Comparison of ENCODE assay signal across 9 cellular contexts in the genomic region with DNA sequence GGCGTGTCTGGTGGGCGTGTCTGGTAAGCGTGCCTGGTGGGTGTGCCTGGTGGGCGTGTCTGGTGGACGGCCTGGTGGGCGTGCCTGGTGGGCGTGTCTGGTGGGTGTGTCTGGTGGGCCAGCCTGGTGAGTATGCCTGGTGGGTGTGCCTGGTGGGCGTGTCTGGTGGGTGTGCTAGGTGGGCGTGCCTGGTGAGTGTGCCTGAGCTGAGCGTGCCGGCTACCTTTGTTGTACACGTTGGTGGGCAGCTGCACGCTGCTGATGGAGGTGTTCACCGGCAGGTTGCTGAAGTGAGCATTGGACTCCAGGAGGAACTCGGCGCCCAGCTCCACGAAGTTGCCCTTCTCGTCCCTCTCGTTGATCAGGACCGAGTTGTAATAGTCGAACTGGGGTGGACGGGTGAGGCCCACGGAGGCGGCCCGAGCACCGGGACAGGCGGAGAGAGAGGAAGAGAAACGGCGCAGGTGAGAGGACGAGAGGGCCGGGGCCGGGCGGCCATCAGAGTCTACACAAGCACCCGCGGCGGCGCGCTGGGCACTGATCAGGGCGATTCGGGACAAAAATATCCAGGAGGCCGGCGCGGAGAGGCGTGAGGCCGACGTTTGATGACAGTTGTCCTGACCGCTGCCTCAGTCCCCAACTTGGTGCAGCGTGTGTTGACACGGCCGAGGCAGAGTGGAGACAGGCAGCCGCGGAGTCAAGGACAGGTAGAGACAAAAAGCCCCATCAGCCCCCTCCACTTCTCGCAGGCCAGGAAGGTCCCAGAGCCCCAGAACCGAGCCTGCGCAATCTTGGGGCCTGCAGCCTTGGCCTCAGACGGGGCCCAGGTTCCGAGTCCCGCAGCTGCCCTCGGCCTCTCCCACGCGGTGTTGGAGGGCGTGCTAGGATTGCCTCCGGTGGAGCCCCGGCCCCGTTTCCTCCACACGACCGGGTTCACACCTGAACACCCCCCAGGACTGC. TPM values are rescaled to one million over a fixed set of nuclear protein-coding genes. Genes with fewer than 3 reads are reported as not detected.
DNase-seq lines count a peak whose midpoint lies in the region; ATAC-seq lines count a peak whose summit lies in the region.
"Had no signal": no experiment of that assay in that cellular context is flagged by ENCODE, and none has a peak within 500 bp of the region (broad histone marks: within the 10 kb centered on the region; RNA-seq: fewer than 3 reads in every experiment).

No MANE protein-coding gene starts in this region.

- peaks cover 19% of the 10 kb centered on the region; the same call in 1 of the 2 replicates for H3K9me3 ChIP-seq in HUES64 (ENCODE audit: insufficient read depth, low read depth, low read length)

- no peak overlapping the region for H3K27ac Mint-ChIP-seq in activated T-cell treated with anti-CD3 and anti-CD28 coated beads, Interleukin-2, amount 50 U/mL, for 24 hours

- no peaks in the 10 kb centered on the region; the same call in 1 of the 2 replicates for H3K4me1 ChIP-seq in HUES64 (ENCODE audit: insufficient read depth, low read length)

- DNase-seq in activated T-cell treated with anti-CD3 and anti-CD28 coated beads, Interleukin-2, amount 50 U/mL, for 24 hours, result peak; percentile 43
- DNase-seq in iPS-NIHi11 (ENCODE audit: low spot score) (peak; percentile 72), NCI-H1694 (lab: John Stamatoyannopoulos, UW) (no peak), NCI-H2227 (lab: John Stamatoyannopoulos, UW; ENCODE audit: unreplicated experiment) (no peak)
- peak; percentile 27 for DNase-seq in stimulated activated naive CD8-positive, alpha-beta T cell treated with anti-CD3 and anti-CD28 coated beads, Interleukin-15, Interleukin-2, amounts not matched to agents 100 U/mL and 50 U/mL, for 24 hours
- DNase-seq: NCI-H1694 treated with DMSO at 0.1 percent for 48 hours had no signal

- H3K36me3 Mint-ChIP-seq in activated T-cell treated with anti-CD3 and anti-CD28 coated beads, Interleukin-2, amount 50 U/mL, for 24 hours (ENCODE audit: low read depth), result no peaks in the 10 kb centered on the region

- H3K27ac ChIP-seq in HUES64 (ENCODE audit: low read depth, low read length), result no peak overlapping the region

- no peaks in the 10 kb centered on the region for H3K27me3 ChIP-seq in HUES64 (ENCODE audit: insufficient read depth, low read length)

- peaks cover 27% of the 10 kb centered on the region for H3K9me3 Mint-ChIP-seq in activated T-cell treated with anti-CD3 and anti-CD28 coated beads, Interleukin-2, amount 50 U/mL, for 24 hours

- no peak overlapping the region for H3K9ac ChIP-seq in HUES64 (ENCODE audit: low read depth, low read length)

- peak; percentile 28 for ATAC-seq in stimulated activated naive CD8-positive, alpha-beta T cell treated with anti-CD3 and anti-CD28 coated beads, Interleukin-15, Interleukin-2, amounts not matched to agents 100 U/mL and 50 U/mL, for 24 hours
- ATAC-seq in GM18868 (IDR thresholded peaks at IDR 0.05; ENCODE audit: unreplicated experiment), result no peak
- ATAC-seq in HG02610 (IDR thresholded peaks at IDR 0.05; ENCODE audit: unreplicated experiment), result no peak

- 0 out of 2 replicates have a peak overlapping the region, but pooled peaks have one; percentile 26 for H3K4me3 ChIP-seq in HUES64 (ENCODE audit: low read length)

- WGBS in HUES64, result 93% methylated on average over 67 of the region's 67 CpGs

- peaks cover 16% of the 10 kb centered on the region for H3K27me3 Mint-ChIP-seq in activated T-cell treated with anti-CD3 and anti-CD28 coated beads, Interleukin-2, amount 50 U/mL, for 24 hours

- peaks cover 11% of the 10 kb centered on the region for H3K4me1 Mint-ChIP-seq in activated T-cell treated with anti-CD3 and anti-CD28 coated beads, Interleukin-2, amount 50 U/mL, for 24 hours (ENCODE audit: low read depth)

- H3K4me3 Mint-ChIP-seq in activated T-cell treated with anti-CD3 and anti-CD28 coated beads, Interleukin-2, amount 50 U/mL, for 24 hours, result peak overlapping the region; percentile 50

- H3K36me3 ChIP-seq in HUES64 (ENCODE audit: insufficient read depth, low read length), result no peaks in the 10 kb centered on the region

RNA-seq across cellular contexts. Expression of gene CACNA2D4, which starts 10.5 kb away (rescaled TPM):
- polyA plus RNA-seq in HUES64 (2013, experiment 1 of 2), result 0.15 TPM
- 0.44 TPM for polyA plus RNA-seq in HUES64 (2013, experiment 2 of 2)

Comparison
In these comparisons a context has a peak if more than half of its experiments do, and no peak if none do; other contexts are left out.
1. DNase-seq: peak in activated T-cell treated with anti-CD3 and anti-CD28 coated beads, Interleukin-2, amount 50 U/mL, for 24 hours (single experiment), iPS-NIHi11 (single experiment) and stimulated activated naive CD8-positive, alpha-beta T cell treated with anti-CD3 and anti-CD28 coated beads, Interleukin-15, Interleukin-2, amounts not matched to agents 100 U/mL and 50 U/mL, for 24 hours (single experiment); none in NCI-H1694 (single experiment) and NCI-H2227 (single experiment).